32 cellular contexts compared by ENCODE assay signal in genomic region chr9:126312584-126313551, GRCh38.
"Had no signal": no experiment of that assay in that cellular context is flagged by ENCODE, and none has a peak within 500 bp of the region (broad histone marks: within the 10 kb centered on the region; RNA-seq: fewer than 3 reads in every experiment).

No MANE protein-coding gene starts in this region.

- H3K36me3 Mint-ChIP-seq: activated naive CD4-positive, alpha-beta T cell treated with anti-CD3 and anti-CD28 coated beads, Interleukin-2, amount 50 U/mL, for 24 hours had no signal

- H3K27me3 Mint-ChIP-seq: activated CD8-positive, alpha-beta T cell treated with anti-CD3 and anti-CD28 coated beads for 36 hours; activated naive CD4-positive, alpha-beta T cell treated with anti-CD3 and anti-CD28 coated beads, Interleukin-2, amount 50 U/mL, for 24 hours; activated naive CD8-positive, alpha-beta T cell treated with anti-CD3 and anti-CD28 coated beads for 36 hours; activated naive CD8-positive, alpha-beta T cell treated with anti-CD3 and anti-CD28 coated beads, Interleukin-2, amount 50 U/mL, for 24 hours; effector memory CD8-positive, alpha-beta T cell had no signal

- H3K27ac Mint-ChIP-seq: activated B cell treated with CpG ODN at 0.5 μM for 24 hours; activated CD8-positive, alpha-beta T cell treated with anti-CD3 and anti-CD28 coated beads for 36 hours; activated naive CD4-positive, alpha-beta T cell treated with anti-CD3 and anti-CD28 coated beads for 36 hours; activated naive CD4-positive, alpha-beta T cell treated with anti-CD3 and anti-CD28 coated beads, Interleukin-2, amount 50 U/mL, for 24 hours; activated naive CD8-positive, alpha-beta T cell treated with anti-CD3 and anti-CD28 coated beads for 36 hours; activated naive CD8-positive, alpha-beta T cell treated with anti-CD3 and anti-CD28 coated beads, Interleukin-2, amount 50 U/mL, for 24 hours; activated T-helper 2 cell treated with anti-CD3 and anti-CD28 coated beads, Interferon-gamma antibody, Interleukin-2, Interleukin-4, amounts not matched to agents 10 μg/mL and 5 μg/mL and 100 μg/mL, durations not matched to agents 14 hours and 24 hours and 36 hours; T-helper 17 cell; T-helper 2 cell treated with Interferon-gamma antibody and Interleukin-4, amounts not matched to agents 5 μg/mL and 100 μg/mL, for 36 hours had no signal

- ATAC-seq: activated CD4-positive, CD25-positive, alpha-beta regulatory T cell treated with anti-CD3 and anti-CD28 coated beads, Interleukin-2, amount 50 U/mL, for 24 hours; activated CD8-positive, alpha-beta T cell treated with anti-CD3 and anti-CD28 coated beads for 36 hours; activated naive CD8-positive, alpha-beta T cell treated with anti-CD3 and anti-CD28 coated beads, Interleukin-2, amount 50 U/mL, for 24 hours; activated T-cell treated with anti-CD3 and anti-CD28 coated beads, Interleukin-2, amount 50 U/mL, for 4 hours; body of pancreas; effector memory CD8-positive, alpha-beta T cell; foreskin keratinocyte; gastrocnemius medialis; heart left ventricle; T-helper 17 cell had no signal

- DNase-seq: activated B cell treated with CpG ODN at 0.5 μM for 24 hours; activated CD4-positive, alpha-beta T cell treated with anti-CD3 and anti-CD28 coated beads for 48 hours; activated CD4-positive, alpha-beta T cell treated with anti-CD3 and anti-CD28 coated beads, Interleukin-2, amount 50 U/mL, for 1 hour; activated CD4-positive, alpha-beta T cell treated with anti-CD3 and anti-CD28 coated beads, Interleukin-2, amount 50 U/mL, for 48 hours; activated CD8-positive, alpha-beta memory T cell treated with anti-CD3 and anti-CD28 coated beads for 24 hours; activated CD8-positive, alpha-beta T cell treated with anti-CD3 and anti-CD28 coated beads for 36 hours; activated effector memory CD4-positive, alpha-beta T cell treated with anti-CD3 and anti-CD28 coated beads, Interleukin-2, amount 50 U/mL, for 16 hours; activated naive CD4-positive, alpha-beta T cell treated with anti-CD3 and anti-CD28 coated beads for 36 hours; activated naive CD8-positive, alpha-beta T cell treated with anti-CD3 and anti-CD28 coated beads for 36 hours; activated naive CD8-positive, alpha-beta T cell treated with anti-CD3 and anti-CD28 coated beads, Interleukin-2, amount 50 U/mL, for 24 hours; activated T-cell treated with anti-CD3 and anti-CD28 coated beads, Interleukin-2, amount 50 U/mL, for 4 hours; adrenal gland; amygdala; aorta; body of pancreas; caudate nucleus; cortex of kidney; dermis blood vessel endothelial cell; effector CD4-positive, alpha-beta T cell; effector memory CD8-positive, alpha-beta T cell; erythroblast; foreskin keratinocyte; gastrocnemius medialis; glutamatergic neuron; heart left ventricle; T-helper 17 cell; T1000; WERI-Rb-1 had no signal

- H3K4me1 Mint-ChIP-seq: activated naive CD4-positive, alpha-beta T cell treated with anti-CD3 and anti-CD28 coated beads, Interleukin-2, amount 50 U/mL, for 24 hours; activated naive CD8-positive, alpha-beta T cell treated with anti-CD3 and anti-CD28 coated beads, Interleukin-2, amount 50 U/mL, for 24 hours; T-helper 17 cell had no signal

- H3K4me3 Mint-ChIP-seq: activated B cell treated with CpG ODN at 0.5 μM for 24 hours; activated CD8-positive, alpha-beta T cell treated with anti-CD3 and anti-CD28 coated beads for 36 hours; activated naive CD4-positive, alpha-beta T cell treated with anti-CD3 and anti-CD28 coated beads for 36 hours; activated naive CD4-positive, alpha-beta T cell treated with anti-CD3 and anti-CD28 coated beads, Interleukin-2, amount 50 U/mL, for 24 hours; activated naive CD8-positive, alpha-beta T cell treated with anti-CD3 and anti-CD28 coated beads for 36 hours; activated naive CD8-positive, alpha-beta T cell treated with anti-CD3 and anti-CD28 coated beads, Interleukin-2, amount 50 U/mL, for 24 hours; activated T-cell treated with anti-CD3 and anti-CD28 coated beads, Interleukin-2, amount 50 U/mL, for 4 hours; effector memory CD8-positive, alpha-beta T cell; T-helper 17 cell; T-helper 2 cell treated with Interferon-gamma antibody and Interleukin-4, amounts not matched to agents 5 μg/mL and 100 μg/mL, for 36 hours had no signal

- H3K9me3 Mint-ChIP-seq: activated B cell treated with CpG ODN at 0.5 μM for 24 hours; activated CD8-positive, alpha-beta T cell treated with anti-CD3 and anti-CD28 coated beads for 36 hours; activated naive CD4-positive, alpha-beta T cell treated with anti-CD3 and anti-CD28 coated beads for 36 hours; activated naive CD4-positive, alpha-beta T cell treated with anti-CD3 and anti-CD28 coated beads, Interleukin-2, amount 50 U/mL, for 24 hours; activated naive CD8-positive, alpha-beta T cell treated with anti-CD3 and anti-CD28 coated beads, Interleukin-2, amount 50 U/mL, for 24 hours; activated T-cell treated with anti-CD3 and anti-CD28 coated beads, Interleukin-2, amount 50 U/mL, for 4 hours; activated T-helper 2 cell treated with anti-CD3 and anti-CD28 coated beads, Interferon-gamma antibody, Interleukin-2, Interleukin-4, amounts not matched to agents 10 μg/mL and 5 μg/mL and 100 μg/mL, durations not matched to agents 14 hours and 24 hours and 36 hours; effector memory CD8-positive, alpha-beta T cell; T-helper 2 cell treated with Interferon-gamma antibody and Interleukin-4, amounts not matched to agents 5 μg/mL and 100 μg/mL, for 36 hours had no signal
